ENCODE assay signal across 12 cellular contexts in the genomic region with DNA sequence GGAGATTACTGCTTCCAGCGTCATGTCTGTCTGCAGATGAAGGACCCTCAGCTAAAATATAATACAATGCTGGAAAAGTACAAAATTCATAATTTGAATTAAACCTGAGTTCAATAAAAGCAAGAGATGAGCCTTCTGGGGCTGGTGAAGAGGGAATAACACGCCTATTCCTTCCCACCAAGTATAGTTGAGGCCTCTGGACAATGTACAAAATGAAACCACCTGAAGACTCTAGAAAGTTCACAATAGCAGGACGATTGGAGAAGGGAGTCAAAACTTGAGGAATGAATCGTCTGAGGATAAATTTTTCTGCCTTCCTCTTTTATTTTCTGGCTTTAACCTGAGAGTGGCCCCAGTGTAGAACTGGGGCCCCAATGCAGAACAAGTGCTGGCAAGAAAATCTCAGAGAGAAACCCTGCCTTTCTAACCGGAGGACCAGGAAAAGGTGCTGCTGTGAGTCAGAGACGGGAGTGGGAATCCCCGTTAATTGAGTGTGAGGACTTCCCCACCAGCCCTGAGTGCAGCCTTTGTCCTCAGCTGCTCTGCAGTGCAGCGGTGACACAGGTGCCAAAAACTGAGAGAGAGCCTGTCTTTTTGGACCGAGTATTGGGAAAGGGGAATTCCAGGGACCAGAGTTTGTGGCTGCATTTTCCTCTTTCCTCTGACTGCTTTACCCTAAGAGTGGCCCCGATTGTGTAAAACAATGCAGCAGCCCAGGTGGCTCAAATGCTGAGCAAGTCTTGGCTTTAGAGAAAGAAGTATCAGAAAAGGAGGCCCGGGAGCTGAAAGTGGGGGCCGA.
DNase-seq lines count a peak whose midpoint lies in the region; ATAC-seq and TF ChIP-seq lines count a peak whose summit lies in the region.
"Had no signal": no experiment of that assay in that cellular context is flagged by ENCODE, and none has a peak within 500 bp of the region (broad histone marks: within the 10 kb centered on the region; RNA-seq: fewer than 3 reads in every experiment).

No MANE protein-coding gene starts in this region.

- no peak overlapping the region for H3K4me3 Mint-ChIP-seq in activated naive CD4-positive, alpha-beta T cell treated with anti-CD3 and anti-CD28 coated beads for 36 hours

- no peak for TF ChIP-seq POLR2A in esophagus muscularis mucosa (IDR thresholded peaks at IDR 0.05; ENCODE audit: low read depth)

- WGBS in esophagus muscularis mucosa, result 43% methylated on average over 12 of the region's 12 CpGs

- CTCF ChIA-PET in activated naive CD4-positive, alpha-beta T cell treated with anti-CD3 and anti-CD28 coated beads for 36 hours (lab: Charles Lee), result no interaction called here

- no peaks in the 10 kb centered on the region for H3K4me1 ChIP-seq in esophagus muscularis mucosa
- peaks cover 7% of the 10 kb centered on the region for H3K4me1 ChIP-seq in stomach smooth muscle (ENCODE audit: control insufficient read depth, insufficient read depth, low read length)
- H3K4me1 ChIP-seq: HAP-1, parathyroid adenoma had no signal

- peak; percentile 76 for ATAC-seq in HG03442 (IDR thresholded peaks at IDR 0.05; ENCODE audit: unreplicated experiment)
- no peak for ATAC-seq in HG03139 (IDR thresholded peaks at IDR 0.05; ENCODE audit: unreplicated experiment)
- ATAC-seq in HG02938 (IDR thresholded peaks at IDR 0.05; ENCODE audit: unreplicated experiment), result no peak

- H3K36me3 ChIP-seq in esophagus muscularis mucosa, result no peaks in the 10 kb centered on the region
- no peaks in the 10 kb centered on the region for H3K36me3 ChIP-seq in stomach smooth muscle (ENCODE audit: control insufficient read depth in 2 of 2, insufficient read depth in 2 of 2, low read length in 2 of 2)
- H3K36me3 ChIP-seq: HAP-1, thyroid gland had no signal

- peak; percentile 46 for DNase-seq in activated naive CD4-positive, alpha-beta T cell treated with anti-CD3 and anti-CD28 coated beads for 36 hours
- no peak for DNase-seq in activated naive CD4-positive, alpha-beta T cell treated with anti-CD3 and anti-CD28 coated beads, Interleukin-2, amount 50 U/mL, for 16 hours
- DNase-seq in esophagus muscularis mucosa (ENCODE audit: extremely low spot score), result peak; percentile 47
- DNase-seq in T1000 (lab: John Stamatoyannopoulos, UW), result no peak
- DNase-seq: activated CD4-positive, alpha-beta T cell treated with anti-CD3 and anti-CD28 coated beads for 4 hours; thyroid gland had no signal

- H3K27me3 ChIP-seq in esophagus muscularis mucosa (no peaks in the 10 kb centered on the region), stomach smooth muscle (ENCODE audit: control insufficient read depth in 1 of 2, insufficient read depth in 2 of 2, low read length in 2 of 2) (no peaks in the 10 kb centered on the region)
- H3K27me3 ChIP-seq: thyroid gland had no signal

- H3K27ac Mint-ChIP-seq in activated naive CD4-positive, alpha-beta T cell treated with anti-CD3 and anti-CD28 coated beads for 36 hours, result no peak overlapping the region

- no peaks in the 10 kb centered on the region for H3K9me3 Mint-ChIP-seq in activated naive CD4-positive, alpha-beta T cell treated with anti-CD3 and anti-CD28 coated beads for 36 hours

- H3K27ac ChIP-seq in esophagus muscularis mucosa (replicated peaks in 1 of 4), result peak overlapping the region in 1 of 4 donors; percentile 15
- H3K27ac ChIP-seq in stomach smooth muscle (ENCODE audit: low read length), result no peak overlapping the region
- H3K27ac ChIP-seq: parathyroid adenoma, thyroid gland had no signal

- H3K9me3 ChIP-seq in esophagus muscularis mucosa, result no peaks in the 10 kb centered on the region
- no peaks in the 10 kb centered on the region for H3K9me3 ChIP-seq in stomach smooth muscle (ENCODE audit: control insufficient read depth in 2 of 2, low read length in 2 of 2)
- H3K9me3 ChIP-seq: HAP-1, thyroid gland had no signal

- intact Hi-C loops in activated naive CD4-positive, alpha-beta T cell treated with anti-CD3 and anti-CD28 coated beads for 36 hours (cut with micrococcal nuclease), result no loop called here
- intact Hi-C loops in esophagus muscularis mucosa (cut with DNase I), result no loop called here

- H3K9ac ChIP-seq in stomach smooth muscle (ENCODE audit: low read length in 2 of 2), result no peak overlapping the region
- H3K9ac ChIP-seq: parathyroid adenoma had no signal

- no peak for TF ChIP-seq CTCF in esophagus muscularis mucosa (IDR thresholded peaks at IDR 0.05)

- TF ChIP-seq EP300 in esophagus muscularis mucosa (IDR thresholded peaks at IDR 0.05), result no peak

- H3K27me3 Mint-ChIP-seq in activated naive CD4-positive, alpha-beta T cell treated with anti-CD3 and anti-CD28 coated beads for 36 hours (ENCODE audit: low read depth), result peaks cover 15% of the 10 kb centered on the region

- peaks cover 4% of the 10 kb centered on the region for H3K4me1 Mint-ChIP-seq in activated naive CD4-positive, alpha-beta T cell treated with anti-CD3 and anti-CD28 coated beads for 36 hours (ENCODE audit: low read depth)

- H3K36me3 Mint-ChIP-seq in activated naive CD4-positive, alpha-beta T cell treated with anti-CD3 and anti-CD28 coated beads for 36 hours (ENCODE audit: low read depth), result no peaks in the 10 kb centered on the region

- H3K4me3 ChIP-seq in esophagus muscularis mucosa (no peak overlapping the region), stomach smooth muscle (ENCODE audit: low read length in 2 of 2) (peak overlapping the region; percentile 28 to 36)
- H3K4me3 ChIP-seq: HAP-1, thyroid gland had no signal

Comparison
In these comparisons a context has a peak if more than half of its experiments do, and no peak if none do; other contexts are left out.
1. DNase-seq: peak in activated naive CD4-positive, alpha-beta T cell treated with anti-CD3 and anti-CD28 coated beads for 36 hours (single experiment) and esophagus muscularis mucosa (single experiment); none in activated naive CD4-positive, alpha-beta T cell treated with anti-CD3 and anti-CD28 coated beads, Interleukin-2, amount 50 U/mL, for 16 hours (single experiment) and T1000 (single experiment).
2. H3K4me3 ChIP-seq: peak in stomach smooth muscle (2 of 2); none in esophagus muscularis mucosa (0 of 4).